In genomic region chr12:57487597-57488396, GRCh38 we compare ENCODE assay signal across 8 cellular contexts. TPM values are rescaled to one million over a fixed set of nuclear protein-coding genes. Genes with fewer than 3 reads are reported as not detected.
DNase-seq lines count a peak whose midpoint lies in the region; ATAC-seq and TF ChIP-seq lines count a peak whose summit lies in the region.

Gene MARS1, plus strand, starts transcription at chr12:57488068. Its CDS starts 23 bp downstream, at chr12:57488091.

- intact Hi-C loops in Caco-2 (cut with micrococcal nuclease; ENCODE audit: unreplicated experiment), result no loop called here

- BruUV-seq in Caco-2 (replicated peaks; lab: Mats Ljungman, UMichigan), result TSS peak; percentile 79

- peaks cover 22% of the 10 kb centered on the region for H3K4me1 Mint-ChIP-seq in Caco-2 (ENCODE audit: low read depth, unreplicated experiment)
- H3K4me1 Mint-ChIP-seq in effector memory CD8-positive, alpha-beta T cell (ENCODE audit: low read depth in 2 of 2), result peaks cover 22 to 23% of the 10 kb centered on the region in 2 donors

- POLR2A ChIA-PET in Caco-2 (lab: Charles Lee), result interaction anchor here (0.9 to 1.1 kb wide), 2 partner anchors 29 to 33 kb away, joined by 5 to 7 read pairs; partner anchors contain the start of gene DDIT3
- POLR2A ChIA-PET in activated CD8-positive, alpha-beta memory T cell treated with anti-CD3 and anti-CD28 coated beads for 36 hours (lab: Charles Lee), result interaction anchor here (1.6 kb wide), 1 partner anchor 32 kb away, joined by 7 read pairs; the partner anchor contains the start of gene DDIT3

- no peaks in the 10 kb centered on the region for H3K9me3 Mint-ChIP-seq in Caco-2 (ENCODE audit: unreplicated experiment)
- no peaks in the 10 kb centered on the region for H3K9me3 Mint-ChIP-seq in effector memory CD8-positive, alpha-beta T cell

- H3K9me3 ChIP-seq in Caco-2, result no peaks in the 10 kb centered on the region

- 0 out of 2 replicates have a peak, but pooled peaks cover 7% of the 10 kb centered on the region for H3K4me1 ChIP-seq in Caco-2

- H3K27me3 Mint-ChIP-seq in Caco-2 (ENCODE audit: insufficient read depth, unreplicated experiment), result no peaks in the 10 kb centered on the region
- no peaks in the 10 kb centered on the region for H3K27me3 Mint-ChIP-seq in effector memory CD8-positive, alpha-beta T cell

- H3K36me3 ChIP-seq in Caco-2 (ENCODE audit: control insufficient read depth, insufficient read depth, low read length), result peaks cover 6% of the 10 kb centered on the region

- peak within 1 kb of the TSS; percentile 97 for H3K27ac Mint-ChIP-seq in Caco-2 (ENCODE audit: unreplicated experiment)
- H3K27ac Mint-ChIP-seq in effector memory CD8-positive, alpha-beta T cell, result peak within 1 kb of the TSS; percentile 84 to 97

- peak; percentile 93 for ATAC-seq in GM21360 (IDR thresholded peaks at IDR 0.05; ENCODE audit: unreplicated experiment)
- ATAC-seq in effector memory CD8-positive, alpha-beta T cell (replicated peaks), result peak; percentile 98

- no peaks in the 10 kb centered on the region for H3K27me3 ChIP-seq in Caco-2 (replicated peaks; ENCODE audit: control insufficient read depth, insufficient read depth, low read length)

- peaks cover 48% of the 10 kb centered on the region for H3K36me3 Mint-ChIP-seq in Caco-2 (ENCODE audit: insufficient read depth, unreplicated experiment)
- peaks cover 38% of the 10 kb centered on the region for H3K36me3 Mint-ChIP-seq in effector memory CD8-positive, alpha-beta T cell (ENCODE audit: insufficient read depth)

- H3K4me3 ChIP-seq in Caco-2 (ENCODE audit: low read depth, low read length), result peak within 1 kb of the TSS; percentile 87

- H3K4me3 Mint-ChIP-seq in Caco-2 (ENCODE audit: unreplicated experiment), result peak within 1 kb of the TSS; percentile 94
- peak within 1 kb of the TSS; percentile 90 to 99 for H3K4me3 Mint-ChIP-seq in effector memory CD8-positive, alpha-beta T cell

- no peak for TF ChIP-seq CTCF in Caco-2 (IDR thresholded peaks at IDR 0.05; ENCODE audit: insufficient read depth in 1 of 2, low read depth in 1 of 2, low read length in 1 of 2, severe bottlenecking in 1 of 2, unreplicated experiment in 1 of 2)

- DNase-seq in Caco-2, result peak; percentile 94
- peak; percentile 97 for DNase-seq in HT1080 (ENCODE audit: low read depth)
- DNase-seq in NOMO-1 (lab: John Stamatoyannopoulos, UW; ENCODE audit: unreplicated experiment in 2 of 2), result peak; percentile 96 to 98
- DNase-seq in effector memory CD8-positive, alpha-beta T cell, result peak; percentile 85 to 86 (median 85)
- DNase-seq in medulla oblongata (ENCODE audit: extremely low spot score), result peak; percentile 99
- peak; percentile 84 for DNase-seq in stimulated activated CD8-positive, alpha-beta memory T cell treated with anti-CD3 and anti-CD28 coated beads, Interleukin-12 subunit alpha, Interleukin-12 subunit beta, amount 100 ng/mL, for 1 hour (ENCODE audit: low read depth)

- CTCF ChIA-PET in Caco-2 (lab: Charles Lee), result no interaction called here
- CTCF ChIA-PET in activated CD8-positive, alpha-beta memory T cell treated with anti-CD3 and anti-CD28 coated beads for 36 hours (lab: Charles Lee), result interaction anchor here (0.8 to 1.6 kb wide), 6 partner anchors 8 to 53 kb away, joined by 3 to 5 read pairs (median 4); partner anchors contain the start of genes ARHGAP9, DDIT3 and INHBC

RNA-seq across cellular contexts. Expression of gene MARS1, which starts in this region (rescaled TPM):
- total RNA-seq in Caco-2 (2022), result 515 and 583 TPM in 2 replicates
- 282 and 304 TPM in 2 replicates for total RNA-seq in HT1080 (2014; rRNA removed; shearing (Covaris generic))
- polyA plus RNA-seq in HT1080 (2015; cell fraction: cytosol; rRNA removed), result 220 and 238 TPM in 2 replicates
- 797 and 806 TPM in 2 replicates for polyA plus RNA-seq in HT1080 (2015; cell fraction: nucleus; rRNA removed)
- 100 to 1,000 TPM; 438 to 455 TPM for total RNA-seq in activated CD8-positive, alpha-beta memory T cell treated with anti-CD3 and anti-CD28 coated beads for 36 hours

Comparison
In these comparisons a context has a peak if more than half of its experiments do, and no peak if none do; other contexts are left out.
1. Peak in every context shown above with its lines: DNase-seq, ATAC-seq and H3K4me3 ChIP-seq.